In genomic region chr2:70557171-70557838, GRCh38 we compare ENCODE assay signal across 1 cellular context.
TF ChIP-seq lines count a peak whose summit lies in the region.

No MANE protein-coding gene starts in this region.

TF ChIP-seq in HepG2, 621 proteins besides CTCF, POLR2A, EP300 and RAD21 (continued from another document):
- TF ChIP-seq HNF1B (CRISPR knock-in tag; IDR thresholded peaks at IDR 0.05) (peak; percentile 57; the same call in 1 of the 2 replicates), FOXO1 (CRISPR knock-in tag; IDR thresholded peaks at IDR 0.05) (peak; percentile 40; the same call in 1 of the 2 replicates), ZNF503 (CRISPR knock-in tag; IDR thresholded peaks at IDR 0.05) (peak; percentile 21; the same call in 1 of the 2 replicates), GFI1 (CRISPR knock-in tag; IDR thresholded peaks at IDR 0.05; ENCODE audit: borderline replicate concordance) (no peak; the same call in 1 of the 2 replicates), ZNF382 (CRISPR knock-in tag; IDR thresholded peaks at IDR 0.05; ENCODE audit: borderline replicate concordance) (no peak), ZSCAN25 (CRISPR knock-in tag; IDR thresholded peaks at IDR 0.05) (peak; percentile 74; the same call in 1 of the 2 replicates), ZNF687 (CRISPR knock-in tag; IDR thresholded peaks at IDR 0.05) (peak; percentile 58), ZNF883 (CRISPR knock-in tag; IDR thresholded peaks at IDR 0.05; ENCODE audit: not compliant biosample characterization) (no peak), ZNF781 (CRISPR knock-in tag; IDR thresholded peaks at IDR 0.05; ENCODE audit: borderline replicate concordance, not compliant biosample characterization) (no peak), SOX13 (IDR thresholded peaks at IDR 0.05) (no peak), SOX13 (CRISPR knock-in tag; conservative IDR thresholded peaks at IDR 0.05 in 1 of 2, IDR thresholded peaks at IDR 0.05 in 1 of 2) (peak in 1 of 2 experiments; percentile 62; a peak in 1 of 4 replicates), MEIS2 (CRISPR knock-in tag; IDR thresholded peaks at IDR 0.05) (peak; percentile 33; the same call in 1 of the 2 replicates), ZNF546 (CRISPR knock-in tag; conservative IDR thresholded peaks at IDR 0.05) (no peak), ZNF281 (CRISPR knock-in tag; IDR thresholded peaks at IDR 0.05; ENCODE audit: borderline replicate concordance) (peak; percentile 37; the same call in 1 of the 2 replicates), ZBTB46 (CRISPR knock-in tag; IDR thresholded peaks at IDR 0.05; ENCODE audit: borderline replicate concordance) (no peak), MYC (CRISPR knock-in tag; IDR thresholded peaks at IDR 0.05; ENCODE audit: borderline replicate concordance) (peak; percentile 86), SP140L (CRISPR knock-in tag; IDR thresholded peaks at IDR 0.05; ENCODE audit: borderline replicate concordance) (no peak), ZNF160 (CRISPR knock-in tag; IDR thresholded peaks at IDR 0.05) (no peak), JUNB (CRISPR knock-in tag; IDR thresholded peaks at IDR 0.05; ENCODE audit: borderline replicate concordance) (no peak), NPAS2 (CRISPR knock-in tag; IDR thresholded peaks at IDR 0.05; ENCODE audit: borderline replicate concordance) (no peak), KLF15 (CRISPR knock-in tag; IDR thresholded peaks at IDR 0.05; ENCODE audit: borderline replicate concordance) (no peak), ZNF580 (CRISPR knock-in tag; IDR thresholded peaks at IDR 0.05; ENCODE audit: borderline replicate concordance, low read depth) (peak; percentile 78; the same call in 1 of the 2 replicates), KAT8 (CRISPR knock-in tag; IDR thresholded peaks at IDR 0.05) (peak; percentile 45; the same call in 1 of the 2 replicates), NFAT5 (CRISPR knock-in tag; IDR thresholded peaks at IDR 0.05) (no peak), ATM (IDR thresholded peaks at IDR 0.05; ENCODE audit: borderline replicate concordance) (no peak), FOXP1 (IDR thresholded peaks at IDR 0.05) (no peak), FOXP1 (CRISPR knock-in tag; IDR thresholded peaks at IDR 0.05) (no peak), HMGA1 (CRISPR knock-in tag; conservative IDR thresholded peaks at IDR 0.05) (no peak), YEATS2 (CRISPR knock-in tag; IDR thresholded peaks at IDR 0.05; ENCODE audit: borderline replicate concordance) (0 out of 2 replicates have a peak, but pooled peaks have one; percentile 18), ZNF331 (CRISPR knock-in tag; IDR thresholded peaks at IDR 0.05) (peak; percentile 38; the same call in 1 of the 2 replicates), PRMT3 (CRISPR knock-in tag; IDR thresholded peaks at IDR 0.05; ENCODE audit: borderline replicate concordance, low read depth) (0 out of 2 replicates have a peak, but pooled peaks have one; percentile 27)
